Comparison of ENCODE assay signal across 18 cellular contexts in genomic region chr2:154836622-154837021, GRCh38.
"Had no signal": no experiment of that assay in that cellular context is flagged by ENCODE, and none has a peak within 500 bp of the region (broad histone marks: within the 10 kb centered on the region; RNA-seq: fewer than 3 reads in every experiment).

No MANE protein-coding gene starts in this region.

- H3K4me3 Mint-ChIP-seq: activated CD4-positive, alpha-beta T cell treated with anti-CD3 and anti-CD28 coated beads, Interleukin-2, amount 10 ng/mL, durations not matched to agents 7 days and 5 days; activated naive CD4-positive, alpha-beta T cell treated with anti-CD3 and anti-CD28 coated beads, Interleukin-2, amount 50 U/mL, for 24 hours; mesothelial cell of epicardium; neural crest cell; T-helper 1 cell treated with Interleukin-12 subunit alpha and Interleukin-12 subunit beta and Interleukin-4 antibody, amounts not matched to agents 30 μg/mL and 1 μg/mL, for 36 hours had no signal

- H3K27me3 Mint-ChIP-seq: activated CD4-positive, alpha-beta T cell treated with anti-CD3 and anti-CD28 coated beads, Interleukin-2, amount 10 ng/mL, durations not matched to agents 7 days and 5 days; activated naive CD4-positive, alpha-beta T cell treated with anti-CD3 and anti-CD28 coated beads, Interleukin-2, amount 50 U/mL, for 24 hours had no signal

- H3K36me3 Mint-ChIP-seq: activated naive CD4-positive, alpha-beta T cell treated with anti-CD3 and anti-CD28 coated beads, Interleukin-2, amount 50 U/mL, for 24 hours; mesothelial cell of epicardium had no signal

- H3K36me3 ChIP-seq: gastrocnemius medialis, lower lobe of right lung had no signal

- H3K4me1 ChIP-seq: gastrocnemius medialis, lower lobe of right lung had no signal

- H3K27ac Mint-ChIP-seq: activated CD4-positive, alpha-beta T cell treated with anti-CD3 and anti-CD28 coated beads, Interleukin-2, amount 10 ng/mL, durations not matched to agents 7 days and 5 days; activated naive CD4-positive, alpha-beta T cell treated with anti-CD3 and anti-CD28 coated beads, Interleukin-2, amount 50 U/mL, for 24 hours; mesothelial cell of epicardium; T-helper 1 cell treated with Interleukin-12 subunit alpha and Interleukin-12 subunit beta and Interleukin-4 antibody, amounts not matched to agents 30 μg/mL and 1 μg/mL, for 36 hours had no signal

- H3K9me3 Mint-ChIP-seq: activated CD4-positive, alpha-beta T cell treated with anti-CD3 and anti-CD28 coated beads, Interleukin-2, amount 10 ng/mL, durations not matched to agents 7 days and 5 days; activated naive CD4-positive, alpha-beta T cell treated with anti-CD3 and anti-CD28 coated beads, Interleukin-2, amount 50 U/mL, for 24 hours; T-helper 1 cell treated with Interleukin-12 subunit alpha and Interleukin-12 subunit beta and Interleukin-4 antibody, amounts not matched to agents 30 μg/mL and 1 μg/mL, for 36 hours had no signal

- H3K4me1 Mint-ChIP-seq: activated CD4-positive, alpha-beta T cell treated with anti-CD3 and anti-CD28 coated beads, Interleukin-2, amount 10 ng/mL, durations not matched to agents 7 days and 5 days; activated naive CD4-positive, alpha-beta T cell treated with anti-CD3 and anti-CD28 coated beads, Interleukin-2, amount 50 U/mL, for 24 hours; mesothelial cell of epicardium; neural crest cell had no signal

- H3K4me3 ChIP-seq: coronary artery, gastrocnemius medialis, lower lobe of right lung had no signal

- H3K9me3 ChIP-seq: gastrocnemius medialis, lower lobe of right lung had no signal

- ATAC-seq: gastrocnemius medialis, lower lobe of right lung, sciatic nerve had no signal

- H3K27ac ChIP-seq: coronary artery, epithelial cell of prostate, gastrocnemius medialis, lower lobe of right lung had no signal

- DNase-seq: activated CD4-positive, alpha-beta T cell treated with anti-CD3 and anti-CD28 coated beads, Interleukin-2, amount 10 ng/mL, durations not matched to agents 7 days and 5 days; activated CD4-positive, CD25-positive, alpha-beta regulatory T cell; activated CD8-positive, alpha-beta memory T cell treated with anti-CD3 and anti-CD28 coated beads for 24 hours; central memory CD4-positive, alpha-beta T cell; effector CD8-positive, alpha-beta T cell; gastrocnemius medialis; lower lobe of right lung; posterior cingulate gyrus; stimulated activated CD4-positive, alpha-beta T cell treated with anti-CD3 and anti-CD28 coated beads, Interleukin-2, amount 100 ng/mL, for 48 hours; stimulated activated naive CD4-positive, alpha-beta T cell treated with Interleukin-2 at 50 U/mL for 16 hours; trophoblast cell had no signal

- H3K27me3 ChIP-seq: gastrocnemius medialis had no signal
